Comparison of ENCODE assay signal across 16 cellular contexts in the genomic region with DNA sequence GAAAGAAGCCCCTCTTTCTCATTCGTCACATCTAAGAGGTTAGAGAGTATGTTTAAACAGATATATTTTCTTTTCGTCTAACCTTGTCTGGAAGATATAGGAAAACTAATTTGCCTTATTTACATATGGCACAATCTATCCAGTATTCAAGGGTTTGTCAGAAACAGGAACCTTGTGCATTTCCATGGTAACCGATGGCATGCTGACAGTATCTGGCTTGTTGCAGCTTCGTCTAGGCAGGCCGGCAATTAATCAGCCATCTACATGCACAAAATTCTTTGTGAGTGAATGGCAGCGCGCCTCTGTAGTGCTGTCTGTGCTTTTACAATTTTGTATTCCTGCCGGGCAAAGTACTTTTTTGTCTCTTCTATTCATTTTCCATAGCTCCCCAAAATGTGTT.
A peak's percentile ranks its signal among the peaks of the same experiment; 100 is the strongest.
DNase-seq lines count a peak whose midpoint lies in the region; TF ChIP-seq lines count a peak whose summit lies in the region.
"Had no signal": no experiment of that assay in that cellular context is flagged by ENCODE, and none has a peak within 500 bp of the region (broad histone marks: within the 10 kb centered on the region; RNA-seq: fewer than 3 reads in every experiment).

No MANE protein-coding gene starts in this region.

- H3K27me3 ChIP-seq in esophagus squamous epithelium, result no peaks in the 10 kb centered on the region
- H3K27me3 ChIP-seq: gastrocnemius medialis, uterus had no signal

- no peaks in the 10 kb centered on the region for H3K36me3 ChIP-seq in esophagus squamous epithelium
- H3K36me3 ChIP-seq: gastrocnemius medialis, left ventricle myocardium inferior, uterus had no signal

- H3K4me3 ChIP-seq in esophagus squamous epithelium, result no peak overlapping the region
- H3K4me3 ChIP-seq: gastrocnemius medialis, left ventricle myocardium inferior, uterus had no signal

- no peaks in the 10 kb centered on the region for H3K4me1 ChIP-seq in esophagus squamous epithelium
- H3K4me1 ChIP-seq: gastrocnemius medialis, left ventricle myocardium inferior, uterus had no signal

- H3K27ac ChIP-seq in angular gyrus (ENCODE audit: low read depth, low read length) (peak overlapping the region; percentile 37), substantia nigra (ENCODE audit: low read depth, low read length, poor library complexity, severe bottlenecking) (peak overlapping the region; percentile 69), esophagus squamous epithelium (no peak overlapping the region)
- H3K27ac ChIP-seq: gastrocnemius medialis, left ventricle myocardium inferior, uterus had no signal

- no peak for TF ChIP-seq CTCF in esophagus squamous epithelium (IDR thresholded peaks at IDR 0.05)

- WGBS in esophagus squamous epithelium, 2 donors, result 28% methylated on average over 8 of the region's 8 CpGs

- intact Hi-C loops in esophagus squamous epithelium (cut with DNase I), result no loop called here

- H3K9me3 Mint-ChIP-seq in activated T-cell treated with anti-CD3 and anti-CD28 coated beads, Interleukin-2, amount 50 U/mL, for 24 hours, result peaks cover 10% of the 10 kb centered on the region

- no peak for TF ChIP-seq POLR2A in esophagus squamous epithelium (IDR thresholded peaks at IDR 0.05)

- H3K27me3 Mint-ChIP-seq in activated T-cell treated with anti-CD3 and anti-CD28 coated beads, Interleukin-2, amount 50 U/mL, for 24 hours, result no peaks in the 10 kb centered on the region

- H3K27ac Mint-ChIP-seq in activated T-cell treated with anti-CD3 and anti-CD28 coated beads, Interleukin-2, amount 50 U/mL, for 24 hours, result no peak overlapping the region

- H3K36me3 Mint-ChIP-seq in activated T-cell treated with anti-CD3 and anti-CD28 coated beads, Interleukin-2, amount 50 U/mL, for 24 hours (ENCODE audit: low read depth), result no peaks in the 10 kb centered on the region

- DNase-seq in NOMO-1 treated with DMSO at 0.1 percent for 48 hours (lab: John Stamatoyannopoulos, UW; ENCODE audit: unreplicated experiment) (peak; percentile 3), NOMO-1 treated with dmso at 0.1 percent for 144 hours (lab: John Stamatoyannopoulos, UW; ENCODE audit: unreplicated experiment) (no peak), hypothalamus (lab: John Stamatoyannopoulos, UW) (peak in 31 of 51 donors; percentile 1 to 55 (median 33)), substantia nigra (lab: John Stamatoyannopoulos, UW) (peak in 34 of 49 donors; percentile 2 to 64 (median 17)), esophagus squamous epithelium (lab: John Stamatoyannopoulos, UW) (no peak), NCI-H526 (lab: John Stamatoyannopoulos, UW) (no peak)
- DNase-seq in activated T-cell treated with anti-CD3 and anti-CD28 coated beads, Interleukin-2, amount 50 U/mL, for 24 hours, result no peak
- DNase-seq: activated CD4-positive, alpha-beta T cell treated with anti-CD3 and anti-CD28 coated beads, Interleukin-2, amount 50 U/mL, for 4 hours; activated naive CD4-positive, alpha-beta T cell; Calu3; gastrocnemius medialis; left ventricle myocardium inferior; NCI-H524; SW 1271; uterus had no signal

- no peaks in the 10 kb centered on the region for H3K4me1 Mint-ChIP-seq in activated T-cell treated with anti-CD3 and anti-CD28 coated beads, Interleukin-2, amount 50 U/mL, for 24 hours (ENCODE audit: low read depth)

- no peaks in the 10 kb centered on the region for H3K9me3 ChIP-seq in esophagus squamous epithelium
- H3K9me3 ChIP-seq: gastrocnemius medialis, left ventricle myocardium inferior, uterus had no signal

- H3K4me3 Mint-ChIP-seq in activated T-cell treated with anti-CD3 and anti-CD28 coated beads, Interleukin-2, amount 50 U/mL, for 24 hours, result no peak overlapping the region

Comparison
In these comparisons a context has a peak if more than half of its experiments do, and no peak if none do; other contexts are left out.
1. DNase-seq: peak in NOMO-1 treated with DMSO at 0.1 percent for 48 hours (single experiment), hypothalamus (31 of 51) and substantia nigra (34 of 49); none in NOMO-1 treated with dmso at 0.1 percent for 144 hours (single experiment), esophagus squamous epithelium (single experiment), activated T-cell treated with anti-CD3 and anti-CD28 coated beads, Interleukin-2, amount 50 U/mL, for 24 hours (single experiment) and NCI-H526 (0 of 2).
2. H3K27ac ChIP-seq: peak in angular gyrus (single experiment) and substantia nigra (single experiment); none in esophagus squamous epithelium (0 of 4).